In genomic region chr12:50057896-50058670, GRCh38 we compare ENCODE assay signal across 8 cellular contexts. TPM values are rescaled to one million over a fixed set of nuclear protein-coding genes. Genes with fewer than 3 reads are reported as not detected.
DNase-seq lines count a peak whose midpoint lies in the region; ATAC-seq and TF ChIP-seq lines count a peak whose summit lies in the region.

No MANE protein-coding gene starts in this region.

- in situ Hi-C loops in GM13977 (cut with MboI; ENCODE audit: low pct_unique_long_range_greater_than_20kb, low sequenced_read_pairs, unreplicated experiment), result loop anchor here (10.0 kb wide), 1 partner anchor 93 kb away; the partner anchor contains the start of gene AQP5

- CTCF ChIA-PET in AG04449 (lab: Yijun Ruan, JAX), result interaction anchor here (1.0 to 22.9 kb wide), 6 partner anchors 9 to 191 kb away, joined by 5 to 1042 read pairs (median 24); partner anchors contain the start of genes AQP5 and AQP6

- peak overlapping the region in 3 of 5 experiments; percentile 67 to 81 (median 78) for H3K27ac Mint-ChIP-seq in brain
- no peak overlapping the region for H3K27ac Mint-ChIP-seq in naive B cell

- peaks cover 68% of the 10 kb centered on the region for H3K4me1 Mint-ChIP-seq in brain
- H3K4me1 Mint-ChIP-seq in naive B cell, result peaks cover 17 to 21% (median 20%) of the 10 kb centered on the region in 3 donors

- TF ChIP-seq CTCF in AG04449 (IDR thresholded peaks at IDR 0.05; ENCODE audit: insufficient read depth, low read length, missing control alignments), result no peak
- no peak for TF ChIP-seq CTCF in brain (conservative IDR thresholded peaks at IDR 0.05)
- no peak for TF ChIP-seq CTCF in GM13977 (IDR thresholded peaks at IDR 0.05; ENCODE audit: extremely low read depth, insufficient read depth, missing control alignments)

- no peak for ATAC-seq in naive B cell (ENCODE audit: low read depth in 2 of 2)
- ATAC-seq in GM21619 (IDR thresholded peaks at IDR 0.05; ENCODE audit: unreplicated experiment), result no peak

- no peak for DNase-seq in AG04449 (ENCODE audit: low read depth, low spot score)
- peak; percentile 54 for DNase-seq in HuH-7.5 (ENCODE audit: low spot score)
- no peak for DNase-seq in naive B cell
- no peak for DNase-seq in NCI-H1417 treated with DMSO at 0.1 percent for 48 hours (lab: John Stamatoyannopoulos, UW)
- DNase-seq in islet precursor cell, result no peak
- DNase-seq in GM13977 (ENCODE audit: low spot score), result no peak

- POLR2A ChIA-PET in AG04449 (lab: Yijun Ruan, JAX), result no interaction called here

- H3K36me3 Mint-ChIP-seq in brain, result peaks cover 21% of the 10 kb centered on the region
- peaks cover 0 to 7% of the 10 kb centered on the region in 2 donors for H3K36me3 Mint-ChIP-seq in naive B cell

- peak overlapping the region; percentile 74 for H3K4me3 ChIP-seq in AG04449 (ENCODE audit: low read depth, low read length)

- H3K4me3 Mint-ChIP-seq in brain (peak overlapping the region; percentile 77 to 82 (median 79)), naive B cell (peak overlapping the region; percentile 40 to 86 (median 71))

- peaks cover 6% of the 10 kb centered on the region for H3K27me3 Mint-ChIP-seq in brain
- H3K27me3 Mint-ChIP-seq in naive B cell, result peaks cover 59 to 72% (median 69%) of the 10 kb centered on the region in 3 donors

- H3K9me3 Mint-ChIP-seq in brain (no peaks in the 10 kb centered on the region), naive B cell (peaks cover 0 to 2% (median 0%) of the 10 kb centered on the region in 7 donors)

RNA-seq across cellular contexts. Expression of gene ASIC1, which starts 0.7 kb away (rescaled TPM):
- polyA plus RNA-seq in brain (ENCODE audit: insufficient read depth, low read depth, low replicate concordance) (13.8 TPM), naive B cell (ENCODE audit: low read depth in 6 of 6) (not detected)

RNA-seq across cellular contexts. Expression of gene SMARCD1, which starts 27.1 kb away (rescaled TPM):
- 85.1 TPM for polyA plus RNA-seq in brain (ENCODE audit: insufficient read depth, low read depth, low replicate concordance)
- polyA plus RNA-seq in naive B cell (ENCODE audit: low read depth in 6 of 6), result 10 to 100 TPM; 13.1 to 28.1 (median 21.0) TPM

RNA-seq across cellular contexts. Expression of gene RACGAP1, which starts 32.8 kb away (rescaled TPM):
- polyA plus RNA-seq in brain (ENCODE audit: insufficient read depth, low read depth, low replicate concordance), result 74.4 TPM
- 1 to 10 TPM in 5 of 6 donors, not detected in 1; 4.7 to 9.0 (median 8.7) TPM for polyA plus RNA-seq in naive B cell (ENCODE audit: low read depth in 6 of 6)

RNA-seq across cellular contexts. Expression of gene GPD1, which starts 45.7 kb away (rescaled TPM):
- polyA plus RNA-seq in brain (ENCODE audit: insufficient read depth, low read depth, low replicate concordance) (18.3 TPM), naive B cell (ENCODE audit: low read depth in 6 of 6) (not detected)

RNA-seq across cellular contexts. Expression of gene COX14, which starts 54.0 kb away (rescaled TPM):
- polyA plus RNA-seq in brain (ENCODE audit: insufficient read depth, low read depth, low replicate concordance) (59.5 TPM), naive B cell (ENCODE audit: low read depth in 6 of 6) (100 to 1,000 TPM; 171 to 225 (median 208) TPM)

Comparison
In these comparisons a context has a peak if more than half of its experiments do, and no peak if none do; other contexts are left out.
1. H3K27ac Mint-ChIP-seq: peak in brain (3 of 5); none in naive B cell (0 of 6).
2. RNA of gene ASIC1, which starts 0.7 kb away (polyA plus RNA-seq): 13.8 TPM in brain (single experiment); not detected in naive B cell; every median in the first group is over 10 times any median in the second.